In the genomic region with DNA sequence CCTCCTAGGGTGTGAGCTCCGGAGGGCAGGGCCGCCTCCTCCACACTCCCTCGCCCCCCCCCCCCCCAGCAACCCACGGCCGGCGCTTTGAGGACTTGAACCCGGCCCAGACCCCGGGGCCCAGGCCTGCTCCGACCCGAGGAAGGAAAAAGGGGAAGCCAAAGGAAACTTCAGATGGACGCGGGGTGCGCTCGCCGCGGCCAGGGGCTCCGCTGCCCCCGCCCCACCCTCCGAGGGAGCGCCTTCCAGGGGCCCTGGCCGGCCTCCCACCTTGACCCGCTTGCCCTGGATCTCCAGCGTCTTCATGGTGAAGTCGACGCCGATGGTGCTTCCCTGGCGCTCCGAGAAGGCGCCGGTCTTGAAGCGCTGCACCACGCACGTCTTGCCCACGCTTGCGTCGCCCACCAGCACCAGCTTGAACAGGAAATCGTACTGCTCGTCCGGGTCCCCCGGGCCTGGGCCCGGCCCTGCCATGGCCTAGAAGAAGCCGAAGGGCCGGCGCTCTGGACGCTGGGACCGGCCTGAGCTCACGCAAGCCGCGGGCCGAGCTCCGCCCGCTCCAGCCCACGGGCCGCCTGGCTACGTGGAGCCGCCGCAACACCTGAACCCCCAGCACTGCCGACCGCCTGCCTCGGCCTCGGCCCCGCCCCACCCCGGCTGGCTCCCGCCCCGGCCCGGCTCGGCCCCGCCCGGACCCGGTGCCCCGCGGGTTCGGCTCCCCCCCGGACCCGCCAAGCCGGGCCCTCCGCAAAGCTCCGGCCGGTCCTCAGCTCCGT, we compare ENCODE assay signal across 8 cellular contexts. TPM values are rescaled to one million over a fixed set of nuclear protein-coding genes. Genes with fewer than 3 reads are reported as not detected.
A peak's percentile ranks its signal among the peaks of the same experiment; 100 is the strongest.
DNase-seq lines count a peak whose midpoint lies in the region; ATAC-seq and TF ChIP-seq lines count a peak whose summit lies in the region.

No MANE protein-coding gene starts in this region.

- peak overlapping the region; percentile 74 for H3K27ac ChIP-seq in right cardiac atrium (ENCODE audit: low read length)

- H3K27me3 ChIP-seq in right cardiac atrium (ENCODE audit: control insufficient read depth, insufficient read depth) (no peaks in the 10 kb centered on the region), skeletal muscle satellite cell (ENCODE audit: control insufficient read depth, insufficient read depth, low read length) (no peaks in the 10 kb centered on the region)

- peak overlapping the region; percentile 83 for H3K4me2 ChIP-seq in skeletal muscle satellite cell (ENCODE audit: low read length)

- ATAC-seq in GM19452 (IDR thresholded peaks at IDR 0.05; ENCODE audit: unreplicated experiment): peak; percentile 28
- peak; percentile 1 to 23 for ATAC-seq in right cardiac atrium

- intact Hi-C loops in right cardiac atrium (cut with DNase I): no loop called here

- peak overlapping the region; percentile 91 for H3K9ac ChIP-seq in skeletal muscle satellite cell (ENCODE audit: low read depth, low read length)

- peaks cover 11% of the 10 kb centered on the region for H3K36me3 ChIP-seq in skeletal muscle satellite cell (ENCODE audit: insufficient read depth, low read length)

- H3K4me3 ChIP-seq in AG10803 (ENCODE audit: low read length): peak overlapping the region; percentile 87
- H3K4me3 ChIP-seq in right cardiac atrium (ENCODE audit: low read length): peak overlapping the region; percentile 74
- H3K4me3 ChIP-seq in skeletal muscle satellite cell (ENCODE audit: low read length): peak overlapping the region; percentile 71

- H3K4me1 ChIP-seq in right cardiac atrium (ENCODE audit: control insufficient read depth, insufficient read depth, low read length): peaks cover 10% of the 10 kb centered on the region
- H3K4me1 ChIP-seq in skeletal muscle satellite cell (ENCODE audit: control insufficient read depth, insufficient read depth, low read length): peaks cover 27% of the 10 kb centered on the region

- H3K9me3 ChIP-seq in right cardiac atrium (ENCODE audit: control insufficient read depth, low read length): no peaks in the 10 kb centered on the region
- H3K9me3 ChIP-seq in skeletal muscle satellite cell (replicated peaks; ENCODE audit: low read length): no peaks in the 10 kb centered on the region

- DNase-seq in AG10803 (ENCODE audit: low read depth): no peak
- DNase-seq in NOMO-1 treated with DMSO at 0.1 percent for 48 hours (lab: John Stamatoyannopoulos, UW; ENCODE audit: unreplicated experiment): peak; percentile 49
- DNase-seq in activated naive CD8-positive, alpha-beta T cell treated with anti-CD3 and anti-CD28 coated beads, Interleukin-2, amount 50 U/mL, for 16 hours (ENCODE audit: low read depth, low spot score): peak; percentile 17
- DNase-seq in right cardiac atrium: peak in 2 of 3 donors; percentile 73 to 76
- DNase-seq in SKM-1 treated with dmso at 0.1 percent for 144 hours (lab: John Stamatoyannopoulos, UW; ENCODE audit: unreplicated experiment): no peak
- no peak for DNase-seq in HuH-7.5 (ENCODE audit: low spot score)

- under 1% methylated on average over 80 of the region's 80 CpGs for WGBS in right cardiac atrium

- TF ChIP-seq CTCF in AG10803 (conservative IDR thresholded peaks at IDR 0.05; ENCODE audit: low read length): no peak

RNA-seq across cellular contexts. Expression of gene RAB43, which starts 0.4 kb away (rescaled TPM):
- total RNA-seq in right cardiac atrium: 1 to 10 TPM; 6.2 to 8.7 (median 7.4) TPM
- 4.7 TPM for polyA plus RNA-seq in right cardiac atrium
- 9.2 and 10.4 TPM in 2 replicates for total RNA-seq in skeletal muscle satellite cell (2012; rRNA removed)

RNA-seq across cellular contexts. Expression of gene ISY1, which starts 39.7 kb away (rescaled TPM):
- 10 to 100 TPM; 22.7 to 30.6 (median 27.3) TPM for total RNA-seq in right cardiac atrium
- polyA plus RNA-seq in right cardiac atrium: 17.4 TPM
- total RNA-seq in skeletal muscle satellite cell (2012; rRNA removed): 16.6 and 21.0 TPM in 2 replicates

Comparison
In these comparisons a context has a peak if more than half of its experiments do, and no peak if none do; other contexts are left out.
1. DNase-seq: peak in NOMO-1 treated with DMSO at 0.1 percent for 48 hours (single experiment), activated naive CD8-positive, alpha-beta T cell treated with anti-CD3 and anti-CD28 coated beads, Interleukin-2, amount 50 U/mL, for 16 hours (single experiment) and right cardiac atrium (2 of 3); none in AG10803 (single experiment), SKM-1 treated with dmso at 0.1 percent for 144 hours (single experiment) and HuH-7.5 (single experiment).
2. Peak in every context shown above with its lines, with median percentiles within 50 percentile points of each other: H3K4me3 ChIP-seq.